In the genomic region with DNA sequence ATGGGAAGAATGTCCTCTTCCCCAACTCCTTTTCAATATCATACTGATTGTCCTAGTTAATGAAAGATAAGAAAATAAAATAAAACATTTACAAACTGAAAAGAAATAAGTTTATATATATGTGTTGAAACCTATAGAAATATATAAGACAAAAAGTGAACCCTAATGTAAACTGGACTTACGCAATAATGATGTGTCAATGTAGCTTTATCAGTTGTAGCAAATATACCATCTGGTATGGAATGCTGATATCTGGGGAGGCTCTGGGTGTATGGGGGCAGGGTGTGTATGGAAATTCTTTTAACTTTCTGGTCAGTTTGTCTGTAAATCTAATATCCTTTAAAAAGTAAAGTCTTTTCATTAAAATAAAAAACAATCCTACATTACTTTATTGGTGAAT, we compare ENCODE assay signal across 33 cellular contexts.
"Had no signal": no experiment of that assay in that cellular context is flagged by ENCODE, and none has a peak within 500 bp of the region (broad histone marks: within the 10 kb centered on the region; RNA-seq: fewer than 3 reads in every experiment).

No MANE protein-coding gene starts in this region.

- H3K9me3 Mint-ChIP-seq: activated naive CD4-positive, alpha-beta T cell treated with anti-CD3 and anti-CD28 coated beads, Interleukin-2, amount 50 U/mL, for 24 hours had no signal

- ATAC-seq: activated CD8-positive, alpha-beta T cell treated with anti-CD3 and anti-CD28 coated beads for 36 hours; activated naive CD8-positive, alpha-beta T cell treated with anti-CD3 and anti-CD28 coated beads, Interleukin-2, amount 50 U/mL, for 24 hours had no signal

- H3K4me3 Mint-ChIP-seq: activated B cell treated with CpG ODN at 0.5 μM for 24 hours; activated CD4-positive, alpha-beta memory T cell treated with anti-CD3 and anti-CD28 coated beads for 36 hours; activated CD4-positive, alpha-beta T cell treated with anti-CD3 and anti-CD28 coated beads, Interleukin-2, amount 10 ng/mL, durations not matched to agents 24 days and 14 days; activated CD8-positive, alpha-beta T cell treated with anti-CD3 and anti-CD28 coated beads for 36 hours; activated naive CD4-positive, alpha-beta T cell treated with anti-CD3 and anti-CD28 coated beads, Interleukin-2, amount 10 ng/mL, durations not matched to agents 7 days and 5 days; activated naive CD4-positive, alpha-beta T cell treated with anti-CD3 and anti-CD28 coated beads, Interleukin-2, amount 50 U/mL, for 24 hours; activated naive CD8-positive, alpha-beta T cell; activated naive CD8-positive, alpha-beta T cell treated with anti-CD3 and anti-CD28 coated beads, Interleukin-2, amount 10 ng/mL, durations not matched to agents 7 days and 5 days; activated naive CD8-positive, alpha-beta T cell treated with anti-CD3 and anti-CD28 coated beads, Interleukin-2, amount 50 U/mL, for 24 hours; activated T-cell treated with anti-CD3 and anti-CD28 coated beads, Interleukin-2, amount 50 U/mL, for 24 hours; brain; T-helper 1 cell treated with Interleukin-12 subunit alpha and Interleukin-12 subunit beta and Interleukin-4 antibody, amounts not matched to agents 30 μg/mL and 1 μg/mL, for 36 hours; T-helper 2 cell treated with Interferon-gamma antibody and Interleukin-4, amounts not matched to agents 5 μg/mL and 100 μg/mL, for 36 hours had no signal

- H3K36me3 Mint-ChIP-seq: activated CD4-positive, alpha-beta memory T cell treated with anti-CD3 and anti-CD28 coated beads for 36 hours; activated naive CD4-positive, alpha-beta T cell treated with anti-CD3 and anti-CD28 coated beads, Interleukin-2, amount 10 ng/mL, durations not matched to agents 7 days and 5 days; activated naive CD4-positive, alpha-beta T cell treated with anti-CD3 and anti-CD28 coated beads, Interleukin-2, amount 50 U/mL, for 24 hours; activated naive CD8-positive, alpha-beta T cell; activated naive CD8-positive, alpha-beta T cell treated with anti-CD3 and anti-CD28 coated beads, Interleukin-2, amount 10 ng/mL, durations not matched to agents 7 days and 5 days; brain had no signal

- H3K4me1 Mint-ChIP-seq: activated B cell treated with CpG ODN at 0.5 μM for 24 hours; activated CD4-positive, alpha-beta T cell treated with anti-CD3 and anti-CD28 coated beads, Interleukin-2, amount 10 ng/mL, durations not matched to agents 24 days and 14 days; activated naive CD4-positive, alpha-beta T cell treated with anti-CD3 and anti-CD28 coated beads, Interleukin-2, amount 10 ng/mL, durations not matched to agents 7 days and 5 days; activated naive CD4-positive, alpha-beta T cell treated with anti-CD3 and anti-CD28 coated beads, Interleukin-2, amount 50 U/mL, for 24 hours; activated naive CD8-positive, alpha-beta T cell treated with anti-CD3 and anti-CD28 coated beads, Interleukin-2, amount 10 ng/mL, durations not matched to agents 7 days and 5 days; activated naive CD8-positive, alpha-beta T cell treated with anti-CD3 and anti-CD28 coated beads, Interleukin-2, amount 50 U/mL, for 24 hours; brain had no signal

- H3K27ac ChIP-seq: ascending aorta, VCaP had no signal

- H3K27ac Mint-ChIP-seq: activated B cell treated with CpG ODN at 0.5 μM for 24 hours; activated CD4-positive, alpha-beta memory T cell treated with anti-CD3 and anti-CD28 coated beads for 36 hours; activated CD4-positive, alpha-beta T cell treated with anti-CD3 and anti-CD28 coated beads, Interleukin-2, amount 10 ng/mL, durations not matched to agents 24 days and 14 days; activated CD8-positive, alpha-beta T cell treated with anti-CD3 and anti-CD28 coated beads for 36 hours; activated naive CD4-positive, alpha-beta T cell treated with anti-CD3 and anti-CD28 coated beads, Interleukin-2, amount 10 ng/mL, durations not matched to agents 7 days and 5 days; activated naive CD4-positive, alpha-beta T cell treated with anti-CD3 and anti-CD28 coated beads, Interleukin-2, amount 50 U/mL, for 24 hours; activated naive CD8-positive, alpha-beta T cell; activated naive CD8-positive, alpha-beta T cell treated with anti-CD3 and anti-CD28 coated beads, Interleukin-2, amount 10 ng/mL, durations not matched to agents 7 days and 5 days; activated naive CD8-positive, alpha-beta T cell treated with anti-CD3 and anti-CD28 coated beads, Interleukin-2, amount 50 U/mL, for 24 hours; activated T-cell treated with anti-CD3 and anti-CD28 coated beads, Interleukin-2, amount 50 U/mL, for 24 hours; activated T-helper 2 cell treated with anti-CD3 and anti-CD28 coated beads, Interferon-gamma antibody, Interleukin-2, Interleukin-4, amounts not matched to agents 10 μg/mL and 5 μg/mL and 100 μg/mL, durations not matched to agents 14 hours and 24 hours and 36 hours; brain; T-helper 1 cell treated with Interleukin-12 subunit alpha and Interleukin-12 subunit beta and Interleukin-4 antibody, amounts not matched to agents 30 μg/mL and 1 μg/mL, for 36 hours; T-helper 2 cell treated with Interferon-gamma antibody and Interleukin-4, amounts not matched to agents 5 μg/mL and 100 μg/mL, for 36 hours had no signal

- FAIRE-seq: TTC549 had no signal

- H3K36me3 ChIP-seq: ascending aorta had no signal

- H3K27me3 Mint-ChIP-seq: activated B cell treated with CpG ODN at 0.5 μM for 24 hours; activated CD4-positive, alpha-beta memory T cell treated with anti-CD3 and anti-CD28 coated beads for 36 hours; activated CD4-positive, alpha-beta T cell treated with anti-CD3 and anti-CD28 coated beads, Interleukin-2, amount 10 ng/mL, durations not matched to agents 24 days and 14 days; activated CD8-positive, alpha-beta T cell treated with anti-CD3 and anti-CD28 coated beads for 36 hours; activated naive CD4-positive, alpha-beta T cell treated with anti-CD3 and anti-CD28 coated beads, Interleukin-2, amount 10 ng/mL, durations not matched to agents 7 days and 5 days; activated naive CD4-positive, alpha-beta T cell treated with anti-CD3 and anti-CD28 coated beads, Interleukin-2, amount 50 U/mL, for 24 hours; activated naive CD8-positive, alpha-beta T cell; activated naive CD8-positive, alpha-beta T cell treated with anti-CD3 and anti-CD28 coated beads, Interleukin-2, amount 10 ng/mL, durations not matched to agents 7 days and 5 days; activated naive CD8-positive, alpha-beta T cell treated with anti-CD3 and anti-CD28 coated beads, Interleukin-2, amount 50 U/mL, for 24 hours; activated T-cell treated with anti-CD3 and anti-CD28 coated beads, Interleukin-2, amount 50 U/mL, for 24 hours had no signal

- DNase-seq: activated B cell treated with CpG ODN at 0.5 μM for 24 hours; activated CD4-positive, alpha-beta memory T cell treated with anti-CD3 and anti-CD28 coated beads for 36 hours; activated CD4-positive, alpha-beta T cell treated with anti-CD3 and anti-CD28 coated beads for 4 hours; activated CD4-positive, alpha-beta T cell treated with anti-CD3 and anti-CD28 coated beads, Interleukin-2, amount 10 ng/mL, durations not matched to agents 24 days and 14 days; activated CD4-positive, alpha-beta T cell treated with anti-CD3 and anti-CD28 coated beads, Interleukin-2, amount 50 U/mL, for 1 hour; activated CD4-positive, alpha-beta T cell treated with anti-CD3 and anti-CD28 coated beads, Interleukin-2, amount 50 U/mL, for 4 hours; activated CD4-positive, CD25-positive, alpha-beta regulatory T cell treated with anti-CD3 and anti-CD28 coated beads, Interleukin-2, amount 50 U/mL, for 72 hours; activated CD8-positive, alpha-beta memory T cell treated with anti-CD3 and anti-CD28 coated beads, Interleukin-2, amount 50 U/mL, for 4 hours; activated CD8-positive, alpha-beta T cell treated with anti-CD3 and anti-CD28 coated beads for 36 hours; activated effector memory CD4-positive, alpha-beta T cell treated with Interleukin-2 at 50 U/mL for 16 hours; activated gamma-delta T cell; activated naive CD4-positive, alpha-beta T cell treated with anti-CD3 and anti-CD28 coated beads, Interleukin-2, amount 10 ng/mL, durations not matched to agents 7 days and 5 days; activated naive CD4-positive, alpha-beta T cell treated with Interleukin-2 at 50 U/mL for 16 hours; activated naive CD8-positive, alpha-beta T cell treated with anti-CD3 and anti-CD28 coated beads, Interleukin-2, amount 10 ng/mL, durations not matched to agents 7 days and 5 days; activated naive CD8-positive, alpha-beta T cell treated with anti-CD3 and anti-CD28 coated beads, Interleukin-2, amount 50 U/mL, for 24 hours; activated T-cell treated with anti-CD3 and anti-CD28 coated beads for 4 hours; activated T-cell treated with anti-CD3 and anti-CD28 coated beads, Interleukin-2, amount 50 U/mL, for 24 hours; activated T-cell treated with anti-CD3 and anti-CD28 coated beads, Interleukin-2, amount 50 U/mL, for 48 hours; amygdala; anterior cingulate cortex; central memory CD4-positive, alpha-beta T cell; T-helper 1 cell; T-helper 2 cell; T-helper 9 cell had no signal

- H3K27me3 ChIP-seq: ascending aorta had no signal

- H3K9me3 ChIP-seq: ascending aorta had no signal

- H3K4me1 ChIP-seq: ascending aorta had no signal

- H3K4me3 ChIP-seq: ascending aorta had no signal
